Comparison of ENCODE assay signal across 8 cellular contexts in genomic region chr11:4607782-4608666, GRCh38. TPM values are rescaled to one million over a fixed set of nuclear protein-coding genes. Genes with fewer than 3 reads are reported as not detected.
DNase-seq lines count a peak whose midpoint lies in the region; TF ChIP-seq lines count a peak whose summit lies in the region.

TSS of gene TRIM68 (minus strand) at chr11:4608231. CDS start at chr11:4605504, 2,727 bp downstream.

- peak within 1 kb of the TSS; percentile 78 for H3K27ac ChIP-seq in neutrophil

- H3K9me3 Mint-ChIP-seq in activated naive CD4-positive, alpha-beta T cell treated with anti-CD3 and anti-CD28 coated beads for 36 hours = no peaks in the 10 kb centered on the region

- DNase-seq in ELR (ENCODE audit: low read depth) (peak; percentile 95), H4 (ENCODE audit: low spot score) (peak; percentile 95), LoVo (ENCODE audit: low spot score) (peak; percentile 92), SK-MEL-5 (ENCODE audit: low read depth, low spot score) (peak; percentile 96), foreskin melanocyte (peak; percentile 94), superior temporal gyrus (ENCODE audit: extremely low spot score) (peak; percentile 98)
- DNase-seq in activated naive CD4-positive, alpha-beta T cell treated with anti-CD3 and anti-CD28 coated beads for 36 hours = peak; percentile 97

- peaks cover 45% of the 10 kb centered on the region for H3K4me1 Mint-ChIP-seq in activated naive CD4-positive, alpha-beta T cell treated with anti-CD3 and anti-CD28 coated beads for 36 hours (ENCODE audit: low read depth)

- H3K9me3 ChIP-seq in neutrophil = no peaks in the 10 kb centered on the region

- H3K27me3 ChIP-seq in neutrophil = no peaks in the 10 kb centered on the region

- peak within 1 kb of the TSS; percentile 61 to 82 for H3K4me3 ChIP-seq in neutrophil (ENCODE audit: low read depth in 1 of 2, low read length in 1 of 2)

- intact Hi-C loops in activated naive CD4-positive, alpha-beta T cell treated with anti-CD3 and anti-CD28 coated beads for 36 hours (cut with micrococcal nuclease) = loop anchor here (1.0 to 10.0 kb wide), 6 partner anchors 215 to 1807 kb away; partner anchors contain the start of genes APBB1, CNGA4, FHIP1B and OR52N2

- H3K36me3 ChIP-seq in neutrophil = peaks cover 7% of the 10 kb centered on the region

- peaks cover 1% of the 10 kb centered on the region for H3K36me3 Mint-ChIP-seq in activated naive CD4-positive, alpha-beta T cell treated with anti-CD3 and anti-CD28 coated beads for 36 hours (ENCODE audit: low read depth)

- no peaks in the 10 kb centered on the region for H3K27me3 Mint-ChIP-seq in activated naive CD4-positive, alpha-beta T cell treated with anti-CD3 and anti-CD28 coated beads for 36 hours (ENCODE audit: low read depth)

- TF ChIP-seq CTCF in neutrophil (IDR thresholded peaks at IDR 0.05) = peak; percentile 2

- H3K4me1 ChIP-seq in neutrophil (ENCODE audit: control insufficient read depth in 1 of 2, insufficient read depth in 1 of 2, low read depth in 1 of 2, low read length in 1 of 2) = peaks cover 15 to 31% of the 10 kb centered on the region in 2 experiments

- H3K27ac Mint-ChIP-seq in activated naive CD4-positive, alpha-beta T cell treated with anti-CD3 and anti-CD28 coated beads for 36 hours = peak within 1 kb of the TSS; percentile 88

- peak within 1 kb of the TSS; percentile 94 for H3K4me3 Mint-ChIP-seq in activated naive CD4-positive, alpha-beta T cell treated with anti-CD3 and anti-CD28 coated beads for 36 hours

- in situ Hi-C loops in SK-MEL-5 (cut with HindIII; ENCODE audit: low pct_unique_long_range_greater_than_20kb, low sequenced_read_pairs) = no loop called here

- CTCF ChIA-PET in activated naive CD4-positive, alpha-beta T cell treated with anti-CD3 and anti-CD28 coated beads for 36 hours (lab: Charles Lee) = interaction anchor here (0.6 to 1.6 kb wide), 2 partner anchors 19 to 28 kb away, joined by 3 read pairs; no protein-coding TSS in a partner anchor

RNA-seq across cellular contexts. Expression of gene TRIM68, which starts in this region (rescaled TPM):
- total RNA-seq in H4 (2014; rRNA removed; shearing (Covaris generic)) = 16.6 and 25.6 TPM in 2 replicates
- total RNA-seq in SK-MEL-5 (2014; rRNA removed; shearing (Covaris generic)) = 8.8 and 12.2 TPM in 2 replicates
- 12.1 and 20.5 TPM in 2 replicates for polyA plus RNA-seq in SK-MEL-5 (2015; cell fraction: cytosol; rRNA removed)
- polyA plus RNA-seq in SK-MEL-5 (2015; cell fraction: nucleus; rRNA removed) = 20.4 and 21.7 TPM in 2 replicates
- 10 to 100 TPM; 11.3 to 15.4 TPM for total RNA-seq in activated naive CD4-positive, alpha-beta T cell treated with anti-CD3 and anti-CD28 coated beads for 36 hours

Comparison
In these comparisons a context has a peak if more than half of its experiments do, and no peak if none do; other contexts are left out.
1. Peak in every context shown above with its lines: DNase-seq, H3K4me3 ChIP-seq and H3K27ac ChIP-seq.